ENCODE assay signal across 33 cellular contexts in genomic region chr5:166347051-166347450, GRCh38.
"Had no signal": no experiment of that assay in that cellular context is flagged by ENCODE, and none has a peak within 500 bp of the region (broad histone marks: within the 10 kb centered on the region; RNA-seq: fewer than 3 reads in every experiment).

No MANE protein-coding gene starts in this region.

- H3K27ac Mint-ChIP-seq: activated B cell treated with CpG ODN at 0.5 μM for 24 hours; activated CD8-positive, alpha-beta memory T cell treated with anti-CD3 and anti-CD28 coated beads, Interleukin-2, amount 10 ng/mL, durations not matched to agents 7 days and 5 days; activated CD8-positive, alpha-beta T cell treated with anti-CD3 and anti-CD28 coated beads, Interleukin-2, amount 10 ng/mL, durations not matched to agents 7 days and 5 days; activated naive CD4-positive, alpha-beta T cell treated with anti-CD3 and anti-CD28 coated beads for 36 hours; activated naive CD4-positive, alpha-beta T cell treated with anti-CD3 and anti-CD28 coated beads, Interleukin-2, amount 50 U/mL, for 24 hours; activated naive CD8-positive, alpha-beta T cell treated with anti-CD3 and anti-CD28 coated beads for 36 hours; activated naive CD8-positive, alpha-beta T cell treated with anti-CD3 and anti-CD28 coated beads, Interleukin-2, amount 50 U/mL, for 24 hours; activated T-helper 1 cell treated with anti-CD3 and anti-CD28 coated beads, Interleukin-12 subunit alpha, Interleukin-12 subunit beta, Interleukin-2, Interleukin-4 antibody, amounts not matched to agents 30 ng/mL and 10 ng/mL and 1 ng/mL, durations not matched to agents 14 hours and 24 hours and 36 hours; activated T-helper 2 cell treated with anti-CD3 and anti-CD28 coated beads, Interferon-gamma antibody, Interleukin-2, Interleukin-4, amounts not matched to agents 10 μg/mL and 5 μg/mL and 100 μg/mL, durations not matched to agents 14 hours and 24 hours and 36 hours; effector memory CD8-positive, alpha-beta T cell; T-cell; T-helper 1 cell treated with Interleukin-12 subunit alpha and Interleukin-12 subunit beta and Interleukin-4 antibody, amounts not matched to agents 30 μg/mL and 1 μg/mL, for 36 hours had no signal

- ATAC-seq: activated CD4-positive, CD25-positive, alpha-beta regulatory T cell treated with anti-CD3 and anti-CD28 coated beads, Interleukin-2, amount 50 U/mL, for 24 hours; activated CD8-positive, alpha-beta memory T cell treated with anti-CD3 and anti-CD28 coated beads, Interleukin-2, amount 10 ng/mL, durations not matched to agents 7 days and 5 days; activated CD8-positive, alpha-beta T cell treated with anti-CD3 and anti-CD28 coated beads, Interleukin-2, amount 10 ng/mL, durations not matched to agents 7 days and 5 days; activated naive CD8-positive, alpha-beta T cell treated with anti-CD3 and anti-CD28 coated beads, Interleukin-2, amount 50 U/mL, for 24 hours; body of pancreas; effector memory CD8-positive, alpha-beta T cell; foreskin keratinocyte; gastrocnemius medialis; heart right ventricle; T-cell had no signal

- H3K4me3 Mint-ChIP-seq: activated B cell treated with CpG ODN at 0.5 μM for 24 hours; activated CD8-positive, alpha-beta memory T cell treated with anti-CD3 and anti-CD28 coated beads, Interleukin-2, amount 10 ng/mL, durations not matched to agents 7 days and 5 days; activated CD8-positive, alpha-beta T cell treated with anti-CD3 and anti-CD28 coated beads, Interleukin-2, amount 10 ng/mL, durations not matched to agents 7 days and 5 days; activated naive CD4-positive, alpha-beta T cell treated with anti-CD3 and anti-CD28 coated beads for 36 hours; activated naive CD4-positive, alpha-beta T cell treated with anti-CD3 and anti-CD28 coated beads, Interleukin-2, amount 50 U/mL, for 24 hours; activated naive CD8-positive, alpha-beta T cell treated with anti-CD3 and anti-CD28 coated beads for 36 hours; activated naive CD8-positive, alpha-beta T cell treated with anti-CD3 and anti-CD28 coated beads, Interleukin-2, amount 50 U/mL, for 24 hours; activated T-helper 1 cell treated with anti-CD3 and anti-CD28 coated beads, Interleukin-12 subunit alpha, Interleukin-12 subunit beta, Interleukin-2, Interleukin-4 antibody, amounts not matched to agents 30 ng/mL and 10 ng/mL and 1 ng/mL, durations not matched to agents 14 hours and 24 hours and 36 hours; effector memory CD8-positive, alpha-beta T cell; T-cell; T-helper 1 cell treated with Interleukin-12 subunit alpha and Interleukin-12 subunit beta and Interleukin-4 antibody, amounts not matched to agents 30 μg/mL and 1 μg/mL, for 36 hours had no signal

- H3K9me3 Mint-ChIP-seq: activated B cell treated with CpG ODN at 0.5 μM for 24 hours; activated naive CD8-positive, alpha-beta T cell treated with anti-CD3 and anti-CD28 coated beads for 36 hours had no signal

- H3K36me3 Mint-ChIP-seq: activated CD8-positive, alpha-beta memory T cell treated with anti-CD3 and anti-CD28 coated beads, Interleukin-2, amount 10 ng/mL, durations not matched to agents 7 days and 5 days; activated naive CD4-positive, alpha-beta T cell treated with anti-CD3 and anti-CD28 coated beads, Interleukin-2, amount 50 U/mL, for 24 hours; activated naive CD8-positive, alpha-beta T cell treated with anti-CD3 and anti-CD28 coated beads for 36 hours; T-cell had no signal

- DNase-seq: activated B cell treated with CpG ODN at 0.5 μM for 24 hours; activated CD4-positive, alpha-beta T cell treated with anti-CD3 and anti-CD28 coated beads for 48 hours; activated CD4-positive, alpha-beta T cell treated with anti-CD3 and anti-CD28 coated beads, Interleukin-2, amount 50 U/mL, for 1 hour; activated CD4-positive, alpha-beta T cell treated with anti-CD3 and anti-CD28 coated beads, Interleukin-2, amount 50 U/mL, for 48 hours; activated CD8-positive, alpha-beta memory T cell treated with anti-CD3 and anti-CD28 coated beads, Interleukin-2, amount 10 ng/mL, durations not matched to agents 7 days and 5 days; activated CD8-positive, alpha-beta memory T cell treated with anti-CD3 and anti-CD28 coated beads, Interleukin-2, amount 50 U/mL, for 4 hours; activated CD8-positive, alpha-beta T cell treated with anti-CD3 and anti-CD28 coated beads, Interleukin-2, amount 10 ng/mL, durations not matched to agents 7 days and 5 days; activated effector memory CD4-positive, alpha-beta T cell treated with anti-CD3 and anti-CD28 coated beads, Interleukin-2, amount 50 U/mL, for 16 hours; activated naive CD4-positive, alpha-beta T cell treated with anti-CD3 and anti-CD28 coated beads for 36 hours; activated naive CD8-positive, alpha-beta T cell treated with anti-CD3 and anti-CD28 coated beads for 36 hours; activated naive CD8-positive, alpha-beta T cell treated with anti-CD3 and anti-CD28 coated beads, Interleukin-2, amount 50 U/mL, for 24 hours; activated T-cell treated with anti-CD3 and anti-CD28 coated beads, Interleukin-2, amount 50 U/mL, for 1 hour; activated T-cell treated with anti-CD3 and anti-CD28 coated beads, Interleukin-2, amount 50 U/mL, for 48 hours; adrenal gland; amygdala; aorta; body of pancreas; caudate nucleus; cortex of kidney; dermis blood vessel endothelial cell; effector CD4-positive, alpha-beta T cell; effector memory CD8-positive, alpha-beta T cell; foreskin keratinocyte; gastrocnemius medialis; heart right ventricle; T-cell; T-helper 9 cell; WERI-Rb-1 had no signal

- H3K27me3 Mint-ChIP-seq: activated B cell treated with CpG ODN at 0.5 μM for 24 hours; activated CD8-positive, alpha-beta memory T cell treated with anti-CD3 and anti-CD28 coated beads, Interleukin-2, amount 10 ng/mL, durations not matched to agents 7 days and 5 days; activated naive CD4-positive, alpha-beta T cell treated with anti-CD3 and anti-CD28 coated beads, Interleukin-2, amount 50 U/mL, for 24 hours; activated naive CD8-positive, alpha-beta T cell treated with anti-CD3 and anti-CD28 coated beads for 36 hours; activated naive CD8-positive, alpha-beta T cell treated with anti-CD3 and anti-CD28 coated beads, Interleukin-2, amount 50 U/mL, for 24 hours; effector memory CD8-positive, alpha-beta T cell; T-cell had no signal

- H3K4me1 Mint-ChIP-seq: activated B cell treated with CpG ODN at 0.5 μM for 24 hours; activated CD8-positive, alpha-beta memory T cell treated with anti-CD3 and anti-CD28 coated beads, Interleukin-2, amount 10 ng/mL, durations not matched to agents 7 days and 5 days; activated naive CD4-positive, alpha-beta T cell treated with anti-CD3 and anti-CD28 coated beads, Interleukin-2, amount 50 U/mL, for 24 hours; activated naive CD8-positive, alpha-beta T cell treated with anti-CD3 and anti-CD28 coated beads for 36 hours; activated naive CD8-positive, alpha-beta T cell treated with anti-CD3 and anti-CD28 coated beads, Interleukin-2, amount 50 U/mL, for 24 hours; T-cell had no signal
